ENCODE assay signal across 8 cellular contexts in the genomic region with DNA sequence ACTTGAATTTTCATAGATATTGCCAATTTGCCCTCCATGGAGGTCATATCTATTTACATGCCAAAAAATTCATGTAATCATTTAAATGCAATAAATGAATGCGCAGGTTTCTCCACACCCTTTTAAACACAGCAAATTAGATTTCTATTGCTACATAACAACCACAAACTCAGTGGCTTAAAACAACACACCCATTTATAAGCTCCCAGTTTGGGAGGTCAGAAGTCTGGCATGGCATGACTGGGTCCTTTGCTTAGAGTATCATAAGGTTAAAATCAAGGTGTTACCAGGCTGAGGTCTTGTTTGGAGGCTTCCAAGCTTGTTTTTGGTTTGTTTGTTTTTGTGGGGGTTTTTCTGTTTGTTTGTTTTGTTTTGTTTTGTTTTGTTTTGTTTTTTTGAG. TPM values are rescaled to one million over a fixed set of nuclear protein-coding genes. Genes with fewer than 3 reads are reported as not detected.
"Had no signal": no experiment of that assay in that cellular context is flagged by ENCODE, and none has a peak within 500 bp of the region (broad histone marks: within the 10 kb centered on the region; RNA-seq: fewer than 3 reads in every experiment).

No MANE protein-coding gene starts in this region.

- H3K4me3 ChIP-seq: K562 had no signal

- H3K27ac ChIP-seq: HL-60 had no signal

- DNase-seq: IMR-90, KBM-7 had no signal

- ATAC-seq: HepG2, K562 had no signal

RNA-seq across cellular contexts. Expression of a gene that starts 49.9 kb away (rescaled TPM):
- total RNA-seq: HepG2, HT-29, HT1080, IMR-90, K562 had no signal
- polyA plus RNA-seq: HepG2, IgD-negative memory B cell, IMR-90, K562 had no signal
